In genomic region chr12:57895337-57896138, GRCh38 we compare ENCODE assay signal across 8 cellular contexts. TPM values are rescaled to one million over a fixed set of nuclear protein-coding genes. Genes with fewer than 3 reads are reported as not detected.
DNase-seq lines count a peak whose midpoint lies in the region; ATAC-seq and TF ChIP-seq lines count a peak whose summit lies in the region.

No MANE protein-coding gene starts in this region.

- H3K4me3 ChIP-seq in ectodermal cell (ENCODE audit: insufficient read depth, low read depth, low read length) (peak overlapping the region; percentile 4), osteoblast (ENCODE audit: insufficient read depth, low read length) (peak overlapping the region; percentile 74)

- H2AFZ ChIP-seq in osteoblast (ENCODE audit: low read length), result peak overlapping the region; percentile 76

- peaks cover 56% of the 10 kb centered on the region for H3K4me1 Mint-ChIP-seq in CD4-positive, alpha-beta T cell (ENCODE audit: low read depth)
- peaks cover 52 to 60% of the 10 kb centered on the region in 2 donors for H3K4me1 Mint-ChIP-seq in stimulated activated naive B cell treated with anti-CD40 and anti-IgM and Interleukin-4, amounts not matched to agents 10 μg/mL and 1 μg/mL and 100 μg/mL, for 72 hours

- CTCF ChIA-PET in CD4-positive, alpha-beta T cell (lab: Charles Lee), result interaction anchor here (1.4 to 2.9 kb wide), 5 partner anchors 10 to 96 kb away, joined by 3 to 17 read pairs (median 6); partner anchors contain the start of gene CTDSP2

- no peak for TF ChIP-seq CTCF in CD4-positive, alpha-beta T cell (IDR thresholded peaks at IDR 0.05)
- no peak for TF ChIP-seq CTCF in osteoblast (IDR thresholded peaks at IDR 0.05; ENCODE audit: extremely low read depth, low read depth, low read length)

- POLR2A ChIA-PET in CD4-positive, alpha-beta T cell (lab: Charles Lee), result interaction anchor here (0.6 to 11.4 kb wide), 12 partner anchors 8 to 139 kb away, joined by 3 to 124 read pairs (median 4); partner anchors contain the start of genes ATP23 and CTDSP2

- peak overlapping the region; percentile 85 for H3K4me3 Mint-ChIP-seq in CD4-positive, alpha-beta T cell
- peak overlapping the region in 1 of 2 donors; percentile 61 for H3K4me3 Mint-ChIP-seq in stimulated activated naive B cell treated with anti-CD40 and anti-IgM and Interleukin-4, amounts not matched to agents 10 μg/mL and 1 μg/mL and 100 μg/mL, for 72 hours

- H3K27me3 Mint-ChIP-seq in CD4-positive, alpha-beta T cell, result no peaks in the 10 kb centered on the region
- peaks cover 0 to 6% of the 10 kb centered on the region in 2 donors for H3K27me3 Mint-ChIP-seq in stimulated activated naive B cell treated with anti-CD40 and anti-IgM and Interleukin-4, amounts not matched to agents 10 μg/mL and 1 μg/mL and 100 μg/mL, for 72 hours

- H3K79me2 ChIP-seq in osteoblast (ENCODE audit: insufficient read depth, low read length), result no peaks in the 10 kb centered on the region

- intact Hi-C loops in CD4-positive, alpha-beta T cell (cut with DNase I, micrococcal nuclease), result loop anchor here (2.0 kb wide), 2 partner anchors 93 to 113 kb away; partner anchors contain the start of gene TSFM (in 1 of the 2)

- no peaks in the 10 kb centered on the region for H3K9me3 ChIP-seq in CD4-positive, alpha-beta T cell (ENCODE audit: control insufficient read depth, low read length)
- no peaks in the 10 kb centered on the region for H3K9me3 ChIP-seq in ectodermal cell (ENCODE audit: control insufficient read depth, low read length)
- no peaks in the 10 kb centered on the region for H3K9me3 ChIP-seq in osteoblast (ENCODE audit: low read depth, low read length)

- H3K36me3 ChIP-seq in ectodermal cell (ENCODE audit: control insufficient read depth, insufficient read depth, low read length) (no peaks in the 10 kb centered on the region), osteoblast (ENCODE audit: insufficient read depth, low read length) (no peaks in the 10 kb centered on the region)

- H3K27ac ChIP-seq in CD4-positive, alpha-beta T cell (ENCODE audit: low read depth, low read length), result no peak overlapping the region
- H3K27ac ChIP-seq in ectodermal cell (ENCODE audit: insufficient read depth, low read depth, low read length, poor library complexity, severe bottlenecking), result no peak overlapping the region
- peak overlapping the region; percentile 92 for H3K27ac ChIP-seq in osteoblast (ENCODE audit: low read depth, low read length)

- no peaks in the 10 kb centered on the region for H3K27me3 ChIP-seq in CD4-positive, alpha-beta T cell (ENCODE audit: control insufficient read depth, insufficient read depth, low read length)
- no peaks in the 10 kb centered on the region for H3K27me3 ChIP-seq in ectodermal cell (ENCODE audit: control insufficient read depth, insufficient read depth, low read length, poor library complexity, severe bottlenecking)
- H3K27me3 ChIP-seq in osteoblast (ENCODE audit: insufficient read depth, low read length), result no peaks in the 10 kb centered on the region

- H3K27ac Mint-ChIP-seq in CD4-positive, alpha-beta T cell, result peak overlapping the region; percentile 82
- H3K27ac Mint-ChIP-seq in stimulated activated naive B cell treated with anti-CD40 and anti-IgM and Interleukin-4, amounts not matched to agents 10 μg/mL and 1 μg/mL and 100 μg/mL, for 72 hours, result no peak overlapping the region

- no peaks in the 10 kb centered on the region for H3K36me3 Mint-ChIP-seq in CD4-positive, alpha-beta T cell (ENCODE audit: low read depth)
- H3K36me3 Mint-ChIP-seq in stimulated activated naive B cell treated with anti-CD40 and anti-IgM and Interleukin-4, amounts not matched to agents 10 μg/mL and 1 μg/mL and 100 μg/mL, for 72 hours, result no peaks in the 10 kb centered on the region

- DNase-seq in CD4-positive, alpha-beta T cell, result no peak
- DNase-seq in NCI-H69 (lab: John Stamatoyannopoulos, UW) (peak; percentile 26), osteoblast (ENCODE audit: insufficient read length, low spot score, missing footprints) (peak; percentile 69), cerebellum (ENCODE audit: low spot score) (no peak)
- DNase-seq in stimulated activated naive B cell treated with anti-CD40 and anti-IgM and Interleukin-4, amounts not matched to agents 10 μg/mL and 1 μg/mL and 100 μg/mL, for 72 hours, result no peak

- WGBS in ectodermal cell, 2 experiments, result 74 to 80% methylated on average over 5 of the region's 5 CpGs

- peak overlapping the region; percentile 84 for H3K4me2 ChIP-seq in osteoblast (ENCODE audit: insufficient read depth, low read length)

- ATAC-seq in CD4-positive, alpha-beta T cell (ENCODE audit: poor library complexity), result no peak
- ATAC-seq in HG03097 (IDR thresholded peaks at IDR 0.05; ENCODE audit: low FRiP score, unreplicated experiment) (no peak), HG02763 (IDR thresholded peaks at IDR 0.05; ENCODE audit: unreplicated experiment) (no peak)
- no peak for ATAC-seq in stimulated activated naive B cell treated with anti-CD40 and anti-IgM and Interleukin-4, amounts not matched to agents 10 μg/mL and 1 μg/mL and 100 μg/mL, for 72 hours (replicated peaks)

- no peaks in the 10 kb centered on the region for H4K20me1 ChIP-seq in osteoblast (ENCODE audit: insufficient read depth, low read length)

- peaks cover 37% of the 10 kb centered on the region for H3K4me1 ChIP-seq in ectodermal cell (ENCODE audit: control insufficient read depth, insufficient read depth, low read length)
- H3K4me1 ChIP-seq in osteoblast (ENCODE audit: insufficient read depth, low read length), result peaks cover 70% of the 10 kb centered on the region

- H3K9me3 Mint-ChIP-seq in CD4-positive, alpha-beta T cell, result no peaks in the 10 kb centered on the region
- H3K9me3 Mint-ChIP-seq in stimulated activated naive B cell treated with anti-CD40 and anti-IgM and Interleukin-4, amounts not matched to agents 10 μg/mL and 1 μg/mL and 100 μg/mL, for 72 hours, result no peaks in the 10 kb centered on the region

RNA-seq across cellular contexts. Expression of gene ATP23, which starts 45.8 kb away (rescaled TPM):
- 1 to 10 TPM; 5.3 to 5.6 TPM for total RNA-seq in CD4-positive, alpha-beta T cell
- polyA plus RNA-seq in ectodermal cell (2013, experiment 1 of 4), result 3.2 TPM
- polyA plus RNA-seq in ectodermal cell (2013, experiment 2 of 4), result 1.7 TPM
- 3.7 TPM for polyA plus RNA-seq in ectodermal cell (2013, experiment 3 of 4)
- 4.5 TPM for polyA plus RNA-seq in ectodermal cell (2013, experiment 4 of 4)
- 5.1 and 6.2 TPM in 2 replicates for total RNA-seq in osteoblast
- 6.0 TPM for total RNA-seq in cerebellum

RNA-seq across cellular contexts. Expression of gene CTDSP2, which starts 49.0 kb away (rescaled TPM):
- total RNA-seq in CD4-positive, alpha-beta T cell, result 10 to 100 TPM; 86.2 to 86.4 TPM
- polyA plus RNA-seq in ectodermal cell (2013, experiment 1 of 4), result 88.9 TPM
- polyA plus RNA-seq in ectodermal cell (2013, experiment 2 of 4), result 107 TPM
- polyA plus RNA-seq in ectodermal cell (2013, experiment 3 of 4), result 83.4 TPM
- polyA plus RNA-seq in ectodermal cell (2013, experiment 4 of 4), result 92.9 TPM
- total RNA-seq in osteoblast, result 105 and 116 TPM in 2 replicates
- total RNA-seq in cerebellum, result 38.6 TPM

Comparison
In these comparisons a context has a peak if more than half of its experiments do, and no peak if none do; other contexts are left out.
1. DNase-seq: peak in NCI-H69 (single experiment) and osteoblast (single experiment); none in CD4-positive, alpha-beta T cell (0 of 10), cerebellum (single experiment) and stimulated activated naive B cell treated with anti-CD40 and anti-IgM and Interleukin-4, amounts not matched to agents 10 μg/mL and 1 μg/mL and 100 μg/mL, for 72 hours (single experiment).